In the genomic region with DNA sequence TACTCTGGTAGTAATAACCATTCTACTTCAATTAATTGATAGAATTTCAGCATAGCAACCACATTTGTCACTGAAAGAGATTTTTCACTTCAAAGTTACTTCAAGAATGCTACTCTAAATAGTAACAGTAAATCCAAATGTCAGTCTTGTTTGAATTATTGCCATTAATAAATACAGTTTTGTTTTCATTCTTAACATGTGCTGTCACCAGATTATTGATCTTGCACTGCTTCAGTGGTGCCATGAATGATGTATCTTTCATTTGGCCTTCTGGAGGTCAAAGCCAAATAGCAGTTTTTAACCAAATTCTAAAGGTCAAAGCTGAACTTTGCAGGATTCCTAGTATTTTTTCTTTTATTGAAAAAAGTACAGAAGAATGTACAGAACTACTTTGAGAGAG, we compare ENCODE assay signal across 28 cellular contexts.
"Had no signal": no experiment of that assay in that cellular context is flagged by ENCODE, and none has a peak within 500 bp of the region (broad histone marks: within the 10 kb centered on the region; RNA-seq: fewer than 3 reads in every experiment).

No MANE protein-coding gene starts in this region.

- ATAC-seq: natural killer cell; psoas muscle; right cardiac atrium; stimulated activated memory B cell treated with anti-CD40 and anti-IgM and Interleukin-4, amounts not matched to agents 10 μg/mL and 1 μg/mL and 100 μg/mL, for 72 hours had no signal

- H3K4me1 ChIP-seq: neural progenitor cell, parathyroid adenoma, psoas muscle, right lobe of liver, sigmoid colon, spleen, stomach, thyroid gland, tibial nerve, upper lobe of left lung, vagina had no signal

- FAIRE-seq: urothelium cell line had no signal

- H3K27ac ChIP-seq: neural progenitor cell, ovary, parathyroid adenoma, psoas muscle, right lobe of liver, sigmoid colon, skin epidermis, spleen, stomach, thoracic aorta, thyroid gland, tibial nerve, upper lobe of left lung, vagina had no signal

- H3K4me3 ChIP-seq: neural progenitor cell, ovary, psoas muscle, right lobe of liver, sigmoid colon, skin epidermis, smooth muscle cell, spleen, stomach, thoracic aorta, thyroid gland, tibial nerve, upper lobe of left lung, vagina had no signal

- H3K4me2 ChIP-seq: neural progenitor cell, smooth muscle cell had no signal

- H3K27me3 ChIP-seq: neural progenitor cell, ovary, right lobe of liver, sigmoid colon, spleen, stomach, thyroid gland, tibial nerve, upper lobe of left lung, vagina had no signal

- H2AFZ ChIP-seq: neural progenitor cell, parathyroid adenoma had no signal

- H3K79me2 ChIP-seq: parathyroid adenoma had no signal

- H3K36me3 ChIP-seq: neural progenitor cell, ovary, right lobe of liver, sigmoid colon, thoracic aorta, thyroid gland had no signal

- H3K9ac ChIP-seq: neural progenitor cell, parathyroid adenoma had no signal

- H3K9me3 ChIP-seq: ovary, psoas muscle, right lobe of liver, sigmoid colon, spleen, stomach, thoracic aorta, thyroid gland, tibial nerve, upper lobe of left lung, vagina had no signal

- DNase-seq: natural killer cell; occipital lobe; ovary; posterior cingulate gyrus; psoas muscle; right cardiac atrium; right lobe of liver; sigmoid colon; spleen; stimulated activated CD4-positive, alpha-beta T cell treated with anti-CD3 and anti-CD28 coated beads, Interleukin-12 subunit alpha, Interleukin-12 subunit beta, amount 100 ng/mL, for 4 hours; stimulated activated CD4-positive, alpha-beta T cell treated with anti-CD3 and anti-CD28 coated beads, Interleukin-1b, Interleukin-23, amount 100 ng/mL, for 48 hours; stimulated activated CD4-positive, alpha-beta T cell treated with anti-CD3 and anti-CD28 coated beads, Interleukin-4, amount 100 ng/mL, for 1 hour; stimulated activated CD4-positive, alpha-beta T cell treated with anti-CD3 and anti-CD28 coated beads, Interleukin-4, amount 100 ng/mL, for 4 hours; stimulated activated CD8-positive, alpha-beta memory T cell treated with anti-CD3 and anti-CD28 coated beads, Interleukin-4, amount 100 ng/mL, for 48 hours; stimulated activated naive CD4-positive, alpha-beta T cell treated with Interleukin-2 at 50 U/mL for 16 hours; stomach; thyroid gland; trophoblast cell; upper lobe of left lung had no signal
